Comparison of ENCODE assay signal across 18 cellular contexts in genomic region chrX:21678059-21678458, GRCh38. TPM values are rescaled to one million over a fixed set of nuclear protein-coding genes. Genes with fewer than 3 reads are reported as not detected.
DNase-seq lines count a peak whose midpoint lies in the region; ATAC-seq, FAIRE-seq and TF ChIP-seq lines count a peak whose summit lies in the region.
"Had no signal": no experiment of that assay in that cellular context is flagged by ENCODE, and none has a peak within 500 bp of the region (broad histone marks: within the 10 kb centered on the region; RNA-seq: fewer than 3 reads in every experiment).

No MANE protein-coding gene starts in this region.

- no peaks in the 10 kb centered on the region for H3K27me3 ChIP-seq in right cardiac atrium (ENCODE audit: control insufficient read depth, insufficient read depth)
- H3K27me3 ChIP-seq: BE2C had no signal

- peak; percentile 10 for FAIRE-seq in colon (lab: Jason Lieb, UNC)
- FAIRE-seq: H1 had no signal

- no peak for TF ChIP-seq CTCF in mucosa of descending colon (IDR thresholded peaks at IDR 0.05)

- no peaks in the 10 kb centered on the region for H3K4me1 ChIP-seq in mucosa of descending colon (ENCODE audit: low read depth)
- no peaks in the 10 kb centered on the region for H3K4me1 ChIP-seq in right cardiac atrium (ENCODE audit: control insufficient read depth, insufficient read depth, low read length)
- H3K4me1 ChIP-seq: BE2C had no signal

- no peaks in the 10 kb centered on the region for H3K36me3 ChIP-seq in mucosa of descending colon (ENCODE audit: low read depth)
- H3K36me3 ChIP-seq: BE2C had no signal

- ATAC-seq in mucosa of descending colon (peak; percentile 80), GM21515 (IDR thresholded peaks at IDR 0.05; ENCODE audit: unreplicated experiment) (no peak), right cardiac atrium (no peak), GM18867 (IDR thresholded peaks at IDR 0.05; ENCODE audit: unreplicated experiment) (no peak)

- H3K9me3 ChIP-seq in mucosa of descending colon (no peaks in the 10 kb centered on the region), right cardiac atrium (ENCODE audit: control insufficient read depth, low read length) (no peaks in the 10 kb centered on the region)
- H3K9me3 ChIP-seq: BE2C had no signal

- intact Hi-C loops in mucosa of descending colon (cut with DNase I, micrococcal nuclease): no loop called here
- intact Hi-C loops in right cardiac atrium (cut with DNase I): no loop called here

- in situ Hi-C loops in Caki2 (cut with HindIII; ENCODE audit: low pct_unique_long_range_greater_than_20kb, low sequenced_read_pairs): no loop called here

- DNase-seq in Caki2 (ENCODE audit: low read depth) (peak; percentile 34), mucosa of descending colon (no peak), right cardiac atrium (no peak)
- DNase-seq: ACHN; BE2C; C1 segment of cervical spinal cord; CD4-positive, CD25-positive, alpha-beta regulatory T cell; CD8-positive, alpha-beta memory T cell; COR-L47; DMS79 treated with DMSO at 0.1 percent for 48 hours; GF-D8; H9 had no signal

- no peak overlapping the region for H3K27ac ChIP-seq in right cardiac atrium (ENCODE audit: low read length)

- H3K4me3 ChIP-seq in mucosa of descending colon: no peak overlapping the region
- no peak overlapping the region for H3K4me3 ChIP-seq in right cardiac atrium (ENCODE audit: low read length)

- WGBS in right cardiac atrium: 76% methylated on average over 2 of the region's 2 CpGs

RNA-seq across cellular contexts. Expression of gene KLHL34, which starts 19.9 kb away (rescaled TPM):
- total RNA-seq in Caki2 (2014; rRNA removed; shearing (Covaris generic); ENCODE audit: low replicate concordance): not detected in 2 replicates
- total RNA-seq in mucosa of descending colon (1 to 10 TPM; 1.6 to 2.5 (median 2.1) TPM), right cardiac atrium (1 to 10 TPM; 1.3 to 3.2 (median 2.5) TPM)
- polyA plus RNA-seq in right cardiac atrium: 1.5 TPM
- total RNA-seq: A172, H1, H9, HT-29 had no signal
- polyA plus RNA-seq: H1 had no signal
